16 cellular contexts compared by ENCODE assay signal in genomic region chr17:57574040-57574513, GRCh38.
DNase-seq lines count a peak whose midpoint lies in the region; ATAC-seq and TF ChIP-seq lines count a peak whose summit lies in the region.
"Had no signal": no experiment of that assay in that cellular context is flagged by ENCODE, and none has a peak within 500 bp of the region (broad histone marks: within the 10 kb centered on the region; RNA-seq: fewer than 3 reads in every experiment).

No MANE protein-coding gene starts in this region.

- peak; percentile 79 for ATAC-seq in sciatic nerve
- ATAC-seq in GM21423 (IDR thresholded peaks at IDR 0.05; ENCODE audit: unreplicated experiment) = no peak
- no peak for ATAC-seq in HG03039 (IDR thresholded peaks at IDR 0.05; ENCODE audit: unreplicated experiment)
- no peak for ATAC-seq in upper lobe of right lung
- ATAC-seq: K562 had no signal

- H3K27me3 ChIP-seq in upper lobe of right lung = no peaks in the 10 kb centered on the region
- H3K27me3 ChIP-seq: breast epithelium, pancreas had no signal

- H3K4me1 ChIP-seq in upper lobe of right lung = peaks cover 12% of the 10 kb centered on the region
- H3K4me1 ChIP-seq: pancreas had no signal

- DNase-seq in GM03348 (ENCODE audit: low spot score) = peak; percentile 66
- peak; percentile 28 to 72 for DNase-seq in foreskin fibroblast
- no peak for DNase-seq in sciatic nerve (ENCODE audit: low spot score)
- DNase-seq in NCI-H128 (lab: John Stamatoyannopoulos, UW; ENCODE audit: unreplicated experiment) = no peak
- no peak for DNase-seq in upper lobe of right lung
- DNase-seq: COR-L47; foreskin melanocyte; pancreas; stimulated activated naive CD4-positive, alpha-beta T cell had no signal

- intact Hi-C loops in sciatic nerve (cut with DNase I) = no loop called here
- intact Hi-C loops in upper lobe of right lung (cut with DNase I) = no loop called here

- H3K27ac ChIP-seq in VCaP (peak overlapping the region; percentile 40), upper lobe of right lung (no peak overlapping the region)
- H3K27ac ChIP-seq: breast epithelium, pancreas had no signal

- no peaks in the 10 kb centered on the region for H3K9me3 ChIP-seq in upper lobe of right lung
- H3K9me3 ChIP-seq: breast epithelium, HAP-1, pancreas had no signal

- H3K36me3 ChIP-seq in upper lobe of right lung = no peaks in the 10 kb centered on the region
- H3K36me3 ChIP-seq: breast epithelium, HAP-1, pancreas had no signal

- H3K4me3 ChIP-seq in foreskin fibroblast (ENCODE audit: low read depth in 1 of 2, low read length in 2 of 2) (no peak overlapping the region), upper lobe of right lung (no peak overlapping the region)
- H3K4me3 ChIP-seq: breast epithelium, HAP-1, K562, lung, pancreas had no signal

- TF ChIP-seq CTCF in VCaP (conservative IDR thresholded peaks at IDR 0.05) (no peak), foreskin fibroblast (IDR thresholded peaks at IDR 0.05; ENCODE audit: low read depth, low read length) (no peak), upper lobe of right lung (IDR thresholded peaks at IDR 0.05) (no peak)

Comparison
In these comparisons a context has a peak if more than half of its experiments do, and no peak if none do; other contexts are left out.
1. DNase-seq: peak in GM03348 (single experiment) and foreskin fibroblast (2 of 2); none in sciatic nerve (single experiment), NCI-H128 (single experiment) and upper lobe of right lung (single experiment).